In genomic region chr12:89016970-89017778, GRCh38 we compare ENCODE assay signal across 8 cellular contexts.
A peak's percentile ranks its signal among the peaks of the same experiment; 100 is the strongest.
DNase-seq lines count a peak whose midpoint lies in the region; ATAC-seq and TF ChIP-seq lines count a peak whose summit lies in the region.

No MANE protein-coding gene starts in this region.

- peak; percentile 47 for ATAC-seq in GM18909 (IDR thresholded peaks at IDR 0.05; ENCODE audit: poor library complexity, unreplicated experiment)
- peak; percentile 82 for ATAC-seq in Panc1
- ATAC-seq in HG03045 (IDR thresholded peaks at IDR 0.05; ENCODE audit: unreplicated experiment), result no peak

- in situ Hi-C loops in Panc1 (cut with HindIII; ENCODE audit: low pct_unique_long_range_greater_than_20kb, low sequenced_read_pairs), result no loop called here

- no peaks in the 10 kb centered on the region for H3K9me3 ChIP-seq in CD8-positive, alpha-beta memory T cell (ENCODE audit: low read length)
- no peaks in the 10 kb centered on the region for H3K9me3 ChIP-seq in Panc1 (ENCODE audit: control insufficient read depth, insufficient read depth, low read depth, low read length)
- H3K9me3 ChIP-seq in breast epithelium, result no peaks in the 10 kb centered on the region
- no peaks in the 10 kb centered on the region for H3K9me3 ChIP-seq in spleen

- peaks cover 8 to 20% of the 10 kb centered on the region in 2 donors for H3K27me3 Mint-ChIP-seq in CD8-positive, alpha-beta memory T cell
- H3K27me3 Mint-ChIP-seq in immature natural killer cell (ENCODE audit: low read depth in 3 of 3), result peaks cover 0 to 6% (median 1%) of the 10 kb centered on the region in 3 donors

- no peak overlapping the region for H3K4me3 ChIP-seq in CD8-positive, alpha-beta memory T cell (ENCODE audit: low read length)
- H3K4me3 ChIP-seq in Panc1 (ENCODE audit: low read depth in 2 of 2, low read length in 2 of 2) (peak overlapping the region; percentile 21; a peak in 3 of 4 replicates), breast epithelium (peak overlapping the region in 2 of 3 donors; percentile 20 to 35), spleen (no peak overlapping the region)

- peak in 3 of 5 donors; percentile 39 to 45 (median 42) for DNase-seq in CD8-positive, alpha-beta memory T cell
- DNase-seq in LoVo (ENCODE audit: low spot score) (peak; percentile 90), Panc1 (ENCODE audit: low read depth, low spot score) (peak; percentile 51), breast epithelium (ENCODE audit: low spot score in 2 of 2) (no peak), immature natural killer cell (peak; percentile 45 to 59 (median 48)), spleen (no peak)

- TF ChIP-seq POLR2A in breast epithelium (IDR thresholded peaks at IDR 0.05) (no peak), spleen (IDR thresholded peaks at IDR 0.05) (no peak)

- TF ChIP-seq CTCF in Panc1 (IDR thresholded peaks at IDR 0.05), result peak; percentile 86
- peak; percentile 35 to 52 (median 49) for TF ChIP-seq CTCF in breast epithelium (IDR thresholded peaks at IDR 0.05)
- peak; percentile 40 to 77 (median 71) for TF ChIP-seq CTCF in spleen (IDR thresholded peaks at IDR 0.05 in 8 of 11, conservative IDR thresholded peaks at IDR 0.05 in 3 of 11)

- no peaks in the 10 kb centered on the region for H3K36me3 Mint-ChIP-seq in CD8-positive, alpha-beta memory T cell
- no peaks in the 10 kb centered on the region for H3K36me3 Mint-ChIP-seq in immature natural killer cell

- no peak overlapping the region for H3K27ac ChIP-seq in CD8-positive, alpha-beta memory T cell (ENCODE audit: low read depth, low read length)
- H3K27ac ChIP-seq in Panc1 (ENCODE audit: low read length) (no peak overlapping the region), breast epithelium (no peak overlapping the region), spleen (no peak overlapping the region)

- no TSS peak for BruUV-seq in Panc1 (replicated peaks; lab: Mats Ljungman, UMichigan)

- WGBS in spleen, 5 donors, result 17 to 24% (median 19%) methylated on average over 21 of the region's 21 CpGs

- H3K4me3 Mint-ChIP-seq in CD8-positive, alpha-beta memory T cell, result no peak overlapping the region
- no peak overlapping the region for H3K4me3 Mint-ChIP-seq in immature natural killer cell

- peaks cover 5% of the 10 kb centered on the region for H3K4me1 ChIP-seq in CD8-positive, alpha-beta memory T cell (ENCODE audit: insufficient read depth, low read length)
- H3K4me1 ChIP-seq in Panc1 (ENCODE audit: control insufficient read depth, insufficient read depth, low read length) (peaks cover 2% of the 10 kb centered on the region; the same call in 1 of the 2 replicates), breast epithelium (no peaks in the 10 kb centered on the region), spleen (peaks cover 5 to 22% (median 17%) of the 10 kb centered on the region in 6 donors)

- H3K27me3 ChIP-seq in CD8-positive, alpha-beta memory T cell (ENCODE audit: insufficient read depth, low read length, poor library complexity, severe bottlenecking), result no peaks in the 10 kb centered on the region
- H3K27me3 ChIP-seq in Panc1 (ENCODE audit: control insufficient read depth, insufficient read depth, low read length), result peaks cover 5% of the 10 kb centered on the region; the same call in 1 of the 2 replicates
- no peaks in the 10 kb centered on the region for H3K27me3 ChIP-seq in breast epithelium
- H3K27me3 ChIP-seq in spleen (replicated peaks in 1 of 7), result peaks cover 0 to 6% (median 0%) of the 10 kb centered on the region in 7 donors

- no peaks in the 10 kb centered on the region for H3K9me3 Mint-ChIP-seq in CD8-positive, alpha-beta memory T cell
- H3K9me3 Mint-ChIP-seq in immature natural killer cell, result no peaks in the 10 kb centered on the region

- H3K27ac Mint-ChIP-seq in CD8-positive, alpha-beta memory T cell, result no peak overlapping the region
- no peak overlapping the region for H3K27ac Mint-ChIP-seq in immature natural killer cell

- no peaks in the 10 kb centered on the region for H3K36me3 ChIP-seq in CD8-positive, alpha-beta memory T cell (ENCODE audit: insufficient read depth, low read length)
- no peaks in the 10 kb centered on the region for H3K36me3 ChIP-seq in Panc1 (ENCODE audit: control insufficient read depth, insufficient read depth, low read length)
- H3K36me3 ChIP-seq in breast epithelium, result no peaks in the 10 kb centered on the region
- H3K36me3 ChIP-seq in spleen, result no peaks in the 10 kb centered on the region

- POLR2A ChIA-PET in CD8-positive, alpha-beta memory T cell (lab: Charles Lee), result no interaction called here
- POLR2A ChIA-PET in Panc1 (lab: Charles Lee), result interaction anchor here (0.6 kb wide), 1 partner anchor 337 kb away, joined by 3 read pairs; no protein-coding TSS in a partner anchor

- intact Hi-C loops in Panc1 (cut with micrococcal nuclease; ENCODE audit: unreplicated experiment), result loop anchor here (5.0 kb wide), 1 partner anchor 335 kb away; the partner anchor contains the start of gene DUSP6
- intact Hi-C loops in breast epithelium (cut with DNase I; ENCODE audit: low total_unique reads), result loop anchor here (5.0 kb wide), 1 partner anchor 510 kb away; the partner anchor contains the start of gene POC1B
- intact Hi-C loops in spleen (cut with DNase I; ENCODE audit: low total_unique reads), result loop anchor here (5.0 to 10.0 kb wide), 2 partner anchors 448 to 510 kb away; partner anchors contain the start of gene POC1B

- H3K4me1 Mint-ChIP-seq in CD8-positive, alpha-beta memory T cell, result peaks cover 2 to 4% (median 3%) of the 10 kb centered on the region in 3 donors
- peaks cover 0 to 4% of the 10 kb centered on the region in 2 donors for H3K4me1 Mint-ChIP-seq in immature natural killer cell

- CTCF ChIA-PET in CD8-positive, alpha-beta memory T cell (lab: Charles Lee), result interaction anchor here (0.9 to 4.9 kb wide), 17 partner anchors 9 to 513 kb away, joined by 3 to 44 read pairs (median 6); partner anchors contain the start of genes DUSP6 and GALNT4
- CTCF ChIA-PET in Panc1 (lab: Charles Lee), result interaction anchor here (0.6 to 0.9 kb wide), 3 partner anchors 442 to 1030 kb away, joined by 3 to 4 read pairs (median 3); no protein-coding TSS in a partner anchor

Comparison
In these comparisons a context has a peak if more than half of its experiments do, and no peak if none do; other contexts are left out.
1. DNase-seq: peak in CD8-positive, alpha-beta memory T cell (3 of 5), LoVo (single experiment), Panc1 (single experiment) and immature natural killer cell (3 of 3); none in breast epithelium (0 of 2) and spleen (single experiment).
2. H3K4me3 ChIP-seq: peak in Panc1 (2 of 2) and breast epithelium (2 of 3); none in CD8-positive, alpha-beta memory T cell (single experiment) and spleen (0 of 8).
3. Peak in every context shown above with its lines, with median percentiles within 50 percentile points of each other: CTCF ChIP-seq.